ENCODE assay signal across 28 cellular contexts in the genomic region with DNA sequence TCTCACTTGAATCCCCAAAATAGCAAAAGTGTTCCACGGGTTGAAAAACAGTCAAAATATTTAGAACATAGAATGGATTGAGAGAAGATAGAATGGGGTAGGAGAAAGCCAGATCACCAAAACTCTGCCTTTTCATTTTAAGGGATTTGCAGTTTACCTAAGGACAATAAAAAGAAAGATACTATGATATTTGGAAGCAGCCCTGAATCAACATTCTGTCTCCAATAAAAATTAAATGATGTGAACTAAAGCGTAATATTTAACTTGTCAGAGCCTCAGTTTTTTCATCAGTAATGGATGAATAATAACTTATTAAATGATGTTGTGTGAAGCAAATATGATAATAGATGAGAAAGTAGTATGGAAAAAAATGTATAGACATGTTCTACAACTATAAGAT.
"Had no signal": no experiment of that assay in that cellular context is flagged by ENCODE, and none has a peak within 500 bp of the region (broad histone marks: within the 10 kb centered on the region; RNA-seq: fewer than 3 reads in every experiment).

No MANE protein-coding gene starts in this region.

- H3K27ac ChIP-seq: adrenal gland, body of pancreas, brain microvascular endothelial cell, breast epithelium had no signal

- DNase-seq: activated B cell treated with CpG ODN at 0.5 μM for 24 hours; activated CD4-positive, alpha-beta memory T cell treated with anti-CD3 and anti-CD28 coated beads for 36 hours; activated CD4-positive, alpha-beta T cell treated with anti-CD3 and anti-CD28 coated beads for 4 hours; activated CD4-positive, alpha-beta T cell treated with anti-CD3 and anti-CD28 coated beads, Interleukin-2, amount 10 ng/mL, durations not matched to agents 24 days and 14 days; activated CD4-positive, alpha-beta T cell treated with anti-CD3 and anti-CD28 coated beads, Interleukin-2, amount 50 U/mL, for 1 hour; activated CD4-positive, alpha-beta T cell treated with anti-CD3 and anti-CD28 coated beads, Interleukin-2, amount 50 U/mL, for 4 hours; activated CD4-positive, CD25-positive, alpha-beta regulatory T cell treated with anti-CD3 and anti-CD28 coated beads, Interleukin-2, amount 50 U/mL, for 72 hours; activated CD8-positive, alpha-beta memory T cell treated with anti-CD3 and anti-CD28 coated beads, Interleukin-2, amount 50 U/mL, for 4 hours; activated CD8-positive, alpha-beta T cell treated with anti-CD3 and anti-CD28 coated beads for 36 hours; activated effector memory CD4-positive, alpha-beta T cell treated with anti-CD3 and anti-CD28 coated beads, Interleukin-2, amount 50 U/mL, for 16 hours; activated gamma-delta T cell treated with Interleukin-2 at 50 U/mL for 16 hours; activated naive CD4-positive, alpha-beta T cell; activated naive CD4-positive, alpha-beta T cell treated with anti-CD3 and anti-CD28 coated beads for 36 hours; activated naive CD4-positive, alpha-beta T cell treated with anti-CD3 and anti-CD28 coated beads, Interleukin-2, amount 50 U/mL, for 16 hours; activated naive CD8-positive, alpha-beta T cell treated with anti-CD3 and anti-CD28 coated beads for 36 hours; activated T-cell treated with anti-CD3 and anti-CD28 coated beads for 4 hours; activated T-cell treated with anti-CD3 and anti-CD28 coated beads, Interleukin-2, amount 50 U/mL, for 1 hour; activated T-cell treated with anti-CD3 and anti-CD28 coated beads, Interleukin-2, amount 50 U/mL, for 4 hours; activated T-cell treated with anti-CD3 and anti-CD28 coated beads, Interleukin-2, amount 50 U/mL, for 72 hours; adrenal gland; amniotic stem cell; aorta; body of pancreas; brain microvascular endothelial cell; central memory CD4-positive, alpha-beta T cell; T-helper 2 cell; T-helper 9 cell had no signal
